24 cellular contexts compared by ENCODE assay signal in the genomic region with DNA sequence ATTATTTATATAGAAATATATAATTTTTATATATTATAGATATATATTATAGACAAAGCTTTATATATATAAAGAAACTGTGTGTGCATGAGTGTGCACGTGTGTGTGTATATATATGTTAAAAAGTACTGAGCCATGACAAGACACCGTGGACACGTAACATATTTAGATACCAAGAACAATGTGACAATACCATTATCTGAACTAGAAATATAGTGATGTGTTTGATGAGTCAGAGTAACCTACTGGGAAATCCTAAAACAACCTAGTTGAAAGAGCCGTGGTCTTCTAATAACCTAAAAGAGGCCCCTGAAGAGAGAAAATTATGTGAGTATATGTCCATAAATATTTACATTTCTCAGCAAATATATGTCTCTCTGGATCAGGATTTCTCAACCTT. TPM values are rescaled to one million over a fixed set of nuclear protein-coding genes. Genes with fewer than 3 reads are reported as not detected.
DNase-seq lines count a peak whose midpoint lies in the region; ATAC-seq and TF ChIP-seq lines count a peak whose summit lies in the region.
"Had no signal": no experiment of that assay in that cellular context is flagged by ENCODE, and none has a peak within 500 bp of the region (broad histone marks: within the 10 kb centered on the region; RNA-seq: fewer than 3 reads in every experiment).

No MANE protein-coding gene starts in this region.

- TF ChIP-seq POLR2A in NB4 (IDR thresholded peaks at IDR 0.05; ENCODE audit: extremely low read depth, insufficient read length), result no peak

- TF ChIP-seq CTCF in NB4 (IDR thresholded peaks at IDR 0.05; ENCODE audit: low read depth, low read length), result no peak
- no peak for TF ChIP-seq CTCF in CD4-positive, alpha-beta T cell (IDR thresholded peaks at IDR 0.05)

- intact Hi-C loops in CD4-positive, alpha-beta T cell (cut with DNase I, micrococcal nuclease), result no loop called here
- intact Hi-C loops in aorta (cut with DNase I), result no loop called here
- intact Hi-C loops in posterior vena cava (cut with DNase I), result no loop called here

- DNase-seq in NCI-H1092 treated with DMSO at 0.1 percent for 48 hours (lab: John Stamatoyannopoulos, UW), result peak; percentile 13
- DNase-seq in NCI-H1092 (lab: John Stamatoyannopoulos, UW), result no peak
- peak; percentile 87 for DNase-seq in DMS53 (lab: John Stamatoyannopoulos, UW)
- peak; percentile 32 for DNase-seq in NB4 (ENCODE audit: low read depth)
- DNase-seq in activated CD8-positive, alpha-beta T cell treated with anti-CD3 and anti-CD28 coated beads, Interleukin-2, amount 10 ng/mL, durations not matched to agents 7 days and 5 days, result no peak
- no peak for DNase-seq in CD4-positive, alpha-beta T cell
- no peak for DNase-seq in aorta
- no peak for DNase-seq in posterior vena cava (ENCODE audit: low spot score)
- DNase-seq: activated CD4-positive, CD25-positive, alpha-beta regulatory T cell treated with anti-CD3 and anti-CD28 coated beads, Interleukin-2, amount 50 U/mL, for 72 hours; activated T-cell treated with anti-CD3 and anti-CD28 coated beads, Interleukin-2, amount 50 U/mL, for 24 hours; amniotic stem cell; left ventricle myocardium superior; NCI-H2029 treated with DMSO at 0.1 percent for 48 hours; NCI-H446 treated with DMSO at 0.1 percent for 48 hours; sigmoid colon; stimulated activated CD4-positive, alpha-beta T cell treated with anti-CD3 and anti-CD28 coated beads, Interleukin-4, amount 100 ng/mL, for 4 hours; stimulated activated naive B cell treated with anti-CD40 and anti-IgM and Interleukin-4, amounts not matched to agents 10 μg/mL and 1 μg/mL and 100 μg/mL, for 72 hours had no signal

- POLR2A ChIA-PET in activated CD8-positive, alpha-beta T cell treated with anti-CD3 and anti-CD28 coated beads, Interleukin-2, amount 10 ng/mL, durations not matched to agents 7 days and 5 days (lab: Charles Lee), result no interaction called here
- POLR2A ChIA-PET in CD4-positive, alpha-beta T cell (lab: Charles Lee), result no interaction called here

- H3K4me1 Mint-ChIP-seq in activated CD8-positive, alpha-beta T cell treated with anti-CD3 and anti-CD28 coated beads, Interleukin-2, amount 10 ng/mL, durations not matched to agents 7 days and 5 days (ENCODE audit: low read depth), result no peaks in the 10 kb centered on the region
- H3K4me1 Mint-ChIP-seq in CD4-positive, alpha-beta T cell (ENCODE audit: low read depth), result no peaks in the 10 kb centered on the region

- CTCF ChIA-PET in activated CD8-positive, alpha-beta T cell treated with anti-CD3 and anti-CD28 coated beads, Interleukin-2, amount 10 ng/mL, durations not matched to agents 7 days and 5 days (lab: Charles Lee), result no interaction called here
- CTCF ChIA-PET in CD4-positive, alpha-beta T cell (lab: Charles Lee), result no interaction called here

- H3K4me3 Mint-ChIP-seq in activated CD8-positive, alpha-beta T cell treated with anti-CD3 and anti-CD28 coated beads, Interleukin-2, amount 10 ng/mL, durations not matched to agents 7 days and 5 days, result no peak overlapping the region
- no peak overlapping the region for H3K4me3 Mint-ChIP-seq in CD4-positive, alpha-beta T cell
- H3K4me3 Mint-ChIP-seq: activated T-cell treated with anti-CD3 and anti-CD28 coated beads, Interleukin-2, amount 50 U/mL, for 24 hours; CD4-positive, CD25-positive, alpha-beta regulatory T cell; stimulated activated naive B cell treated with anti-CD40 and anti-IgM and Interleukin-4, amounts not matched to agents 10 μg/mL and 1 μg/mL and 100 μg/mL, for 72 hours had no signal

- H3K4me1 ChIP-seq in aorta (ENCODE audit: control insufficient read depth in 1 of 2, insufficient read depth in 2 of 2, low read length in 2 of 2), result no peaks in the 10 kb centered on the region
- H3K4me1 ChIP-seq: prostate gland, sigmoid colon, SJCRH30 had no signal

- H3K27ac ChIP-seq in CD4-positive, alpha-beta T cell (ENCODE audit: low read depth, low read length), result no peak overlapping the region
- no peak overlapping the region for H3K27ac ChIP-seq in aorta (ENCODE audit: low read depth in 1 of 2, low read length in 2 of 2)
- H3K27ac ChIP-seq: 22Rv1, neutrophil, prostate gland, sigmoid colon, SJCRH30 had no signal

- H3K9me3 Mint-ChIP-seq in activated CD8-positive, alpha-beta T cell treated with anti-CD3 and anti-CD28 coated beads, Interleukin-2, amount 10 ng/mL, durations not matched to agents 7 days and 5 days (ENCODE audit: insufficient read depth), result no peaks in the 10 kb centered on the region
- H3K9me3 Mint-ChIP-seq in CD4-positive, alpha-beta T cell, result no peaks in the 10 kb centered on the region
- H3K9me3 Mint-ChIP-seq: activated T-cell treated with anti-CD3 and anti-CD28 coated beads, Interleukin-2, amount 50 U/mL, for 24 hours; stimulated activated naive B cell treated with anti-CD40 and anti-IgM and Interleukin-4, amounts not matched to agents 10 μg/mL and 1 μg/mL and 100 μg/mL, for 72 hours had no signal

- H3K4me3 ChIP-seq in NB4 (ENCODE audit: low read depth, low read length) (no peak overlapping the region), aorta (ENCODE audit: low read length in 2 of 2) (no peak overlapping the region)
- H3K4me3 ChIP-seq: prostate gland, sigmoid colon, SJCRH30 had no signal

- no peak overlapping the region for H3K27ac Mint-ChIP-seq in activated CD8-positive, alpha-beta T cell treated with anti-CD3 and anti-CD28 coated beads, Interleukin-2, amount 10 ng/mL, durations not matched to agents 7 days and 5 days
- H3K27ac Mint-ChIP-seq in CD4-positive, alpha-beta T cell, result no peak overlapping the region
- H3K27ac Mint-ChIP-seq: activated T-cell treated with anti-CD3 and anti-CD28 coated beads, Interleukin-2, amount 50 U/mL, for 24 hours; CD4-positive, CD25-positive, alpha-beta regulatory T cell; stimulated activated naive B cell treated with anti-CD40 and anti-IgM and Interleukin-4, amounts not matched to agents 10 μg/mL and 1 μg/mL and 100 μg/mL, for 72 hours had no signal

- no peaks in the 10 kb centered on the region for H3K27me3 ChIP-seq in CD4-positive, alpha-beta T cell (ENCODE audit: control insufficient read depth, insufficient read depth, low read length)
- H3K27me3 ChIP-seq in aorta (ENCODE audit: control insufficient read depth in 1 of 2, insufficient read depth in 2 of 2, low read length in 1 of 2), result no peaks in the 10 kb centered on the region
- H3K27me3 ChIP-seq: neutrophil, sigmoid colon, SJCRH30 had no signal

- WGBS in aorta, 2 donors, result 83 to 90% methylated on average over 4 of the region's 4 CpGs

- H3K27me3 Mint-ChIP-seq in activated CD8-positive, alpha-beta T cell treated with anti-CD3 and anti-CD28 coated beads, Interleukin-2, amount 10 ng/mL, durations not matched to agents 7 days and 5 days (ENCODE audit: low read depth), result no peaks in the 10 kb centered on the region
- no peaks in the 10 kb centered on the region for H3K27me3 Mint-ChIP-seq in CD4-positive, alpha-beta T cell
- H3K27me3 Mint-ChIP-seq: activated T-cell treated with anti-CD3 and anti-CD28 coated beads, Interleukin-2, amount 50 U/mL, for 24 hours; CD4-positive, CD25-positive, alpha-beta regulatory T cell; stimulated activated naive B cell treated with anti-CD40 and anti-IgM and Interleukin-4, amounts not matched to agents 10 μg/mL and 1 μg/mL and 100 μg/mL, for 72 hours had no signal

- H3K36me3 ChIP-seq in aorta (ENCODE audit: control insufficient read depth in 1 of 2, insufficient read depth in 2 of 2, low read length in 1 of 2), result no peaks in the 10 kb centered on the region
- H3K36me3 ChIP-seq: neutrophil, prostate gland, sigmoid colon, SJCRH30 had no signal

- no peaks in the 10 kb centered on the region for H3K36me3 Mint-ChIP-seq in activated CD8-positive, alpha-beta T cell treated with anti-CD3 and anti-CD28 coated beads, Interleukin-2, amount 10 ng/mL, durations not matched to agents 7 days and 5 days (ENCODE audit: low read depth)
- H3K36me3 Mint-ChIP-seq in CD4-positive, alpha-beta T cell (ENCODE audit: low read depth), result no peaks in the 10 kb centered on the region
- H3K36me3 Mint-ChIP-seq: CD4-positive, CD25-positive, alpha-beta regulatory T cell; stimulated activated naive B cell treated with anti-CD40 and anti-IgM and Interleukin-4, amounts not matched to agents 10 μg/mL and 1 μg/mL and 100 μg/mL, for 72 hours had no signal

- no peaks in the 10 kb centered on the region for H3K9me3 ChIP-seq in CD4-positive, alpha-beta T cell (ENCODE audit: control insufficient read depth, low read length)
- H3K9me3 ChIP-seq in aorta (ENCODE audit: control insufficient read depth, low read length), result no peaks in the 10 kb centered on the region
- H3K9me3 ChIP-seq: neutrophil, prostate gland, sigmoid colon, SJCRH30 had no signal

- peak; percentile 23 for ATAC-seq in activated CD8-positive, alpha-beta T cell treated with anti-CD3 and anti-CD28 coated beads, Interleukin-2, amount 10 ng/mL, durations not matched to agents 7 days and 5 days
- ATAC-seq in CD4-positive, alpha-beta T cell (ENCODE audit: poor library complexity), result no peak
- no peak for ATAC-seq in aorta (ENCODE audit: low FRiP score)
- ATAC-seq: HepG2, left ventricle myocardium superior had no signal

RNA-seq across cellular contexts. Expression of a gene that starts 50.7 kb away (rescaled TPM):
- total RNA-seq in activated CD8-positive, alpha-beta T cell treated with anti-CD3 and anti-CD28 coated beads, Interleukin-2, amount 10 ng/mL, durations not matched to agents 7 days and 5 days, result not detected
- not detected for total RNA-seq in CD4-positive, alpha-beta T cell
- total RNA-seq in aorta (10 to 100 TPM; 12.0 to 24.7 TPM), posterior vena cava (10 to 100 TPM; 12.8 to 13.6 TPM)
- 1 to 10 TPM in 1 of 2 donors, under 1 TPM in 1; 0.63 to 1.1 TPM for polyA plus RNA-seq in aorta
- total RNA-seq: HepG2; T-helper 1 cell treated with Interleukin-12 subunit alpha and Interleukin-12 subunit beta and Interleukin-4 antibody, amounts not matched to agents 30 ng/mL and 1 ng/mL, for 36 hours had no signal

Comparison
In these comparisons a context has a peak if more than half of its experiments do, and no peak if none do; other contexts are left out.
1. DNase-seq: peak in NCI-H1092 treated with DMSO at 0.1 percent for 48 hours (single experiment), DMS53 (single experiment) and NB4 (single experiment); none in NCI-H1092 (single experiment), activated CD8-positive, alpha-beta T cell treated with anti-CD3 and anti-CD28 coated beads, Interleukin-2, amount 10 ng/mL, durations not matched to agents 7 days and 5 days (single experiment), CD4-positive, alpha-beta T cell (0 of 10), aorta (0 of 2) and posterior vena cava (single experiment).
2. RNA of a gene that starts 50.7 kb away (total RNA-seq): 12.0 to 24.7 TPM in aorta and 12.8 to 13.6 TPM in posterior vena cava; not detected in CD4-positive, alpha-beta T cell and not detected in activated CD8-positive, alpha-beta T cell treated with anti-CD3 and anti-CD28 coated beads, Interleukin-2, amount 10 ng/mL, durations not matched to agents 7 days and 5 days; every median in the first group is over 10 times any median in the second.